ENCODE assay signal across 9 cellular contexts in the genomic region with DNA sequence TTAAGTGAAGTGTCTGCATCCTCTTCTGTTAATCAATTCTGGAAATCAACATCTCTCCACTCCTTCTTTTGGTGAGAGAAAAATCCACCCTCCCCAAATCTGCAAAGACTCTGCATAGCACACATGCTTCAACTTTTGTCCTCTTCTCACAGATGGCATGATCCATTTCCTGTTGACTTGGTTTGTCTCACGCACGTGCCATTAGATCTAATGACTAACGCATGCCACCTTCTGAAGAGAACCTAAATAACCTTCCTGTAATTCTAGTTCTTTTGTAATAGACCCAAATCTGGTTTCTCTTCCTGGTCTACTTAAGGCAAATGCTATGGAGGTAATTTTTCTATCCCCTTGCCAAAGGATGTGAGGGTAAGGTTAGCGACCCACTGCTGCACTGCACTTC. TPM values are rescaled to one million over a fixed set of nuclear protein-coding genes. Genes with fewer than 3 reads are reported as not detected.
DNase-seq lines count a peak whose midpoint lies in the region; ATAC-seq, FAIRE-seq and TF ChIP-seq lines count a peak whose summit lies in the region.
"Had no signal": no experiment of that assay in that cellular context is flagged by ENCODE, and none has a peak within 500 bp of the region (broad histone marks: within the 10 kb centered on the region; RNA-seq: fewer than 3 reads in every experiment).

No MANE protein-coding gene starts in this region.

- H3K36me3 ChIP-seq in breast epithelium, result no peaks in the 10 kb centered on the region
- H3K36me3 ChIP-seq: cardiac muscle cell had no signal

- H3K9me3 ChIP-seq in breast epithelium, result no peaks in the 10 kb centered on the region

- TF ChIP-seq CTCF in MCF 10A (IDR thresholded peaks at IDR 0.05; ENCODE audit: unreplicated experiment), result no peak
- no peak for TF ChIP-seq CTCF in breast epithelium (IDR thresholded peaks at IDR 0.05)

- no peak overlapping the region for H3K4me3 ChIP-seq in breast epithelium
- H3K4me3 ChIP-seq: cardiac muscle cell had no signal

- no peak for FAIRE-seq in H54 (lab: Jason Lieb, UNC)

- H3K4me3 Mint-ChIP-seq in MCF 10A (ENCODE audit: unreplicated experiment) (no peak overlapping the region), naive B cell (peak overlapping the region in 6 of 8 donors; percentile 2 to 78 (median 32))
- H3K4me3 Mint-ChIP-seq in activated T-cell treated with anti-CD3 and anti-CD28 coated beads, Interleukin-2, amount 50 U/mL, for 24 hours, result no peak overlapping the region

- POLR2A ChIA-PET in MCF 10A (lab: Yijun Ruan, JAX), result interaction anchor here (0.5 to 9.0 kb wide), 7 partner anchors 51 to 480 kb away, joined by 3 to 80 read pairs (median 3); a partner anchor contains a TSS

- H3K27ac ChIP-seq in breast epithelium, result no peak overlapping the region
- H3K27ac ChIP-seq in substantia nigra (ENCODE audit: low read depth, low read length, poor library complexity, severe bottlenecking), result no peak overlapping the region
- H3K27ac ChIP-seq: cardiac muscle cell had no signal

- ATAC-seq in HG03521 (IDR thresholded peaks at IDR 0.05; ENCODE audit: unreplicated experiment) (peak; percentile 56), naive B cell (ENCODE audit: low read depth in 2 of 2) (peak; percentile 97 to 98)

- BruUV-seq in MCF 10A (replicated peaks; lab: Mats Ljungman, UMichigan), result no TSS peak

- H3K36me3 Mint-ChIP-seq in MCF 10A (ENCODE audit: insufficient read depth, unreplicated experiment), result no peaks in the 10 kb centered on the region
- no peaks in the 10 kb centered on the region for H3K36me3 Mint-ChIP-seq in activated T-cell treated with anti-CD3 and anti-CD28 coated beads, Interleukin-2, amount 50 U/mL, for 24 hours (ENCODE audit: low read depth)
- no peaks in the 10 kb centered on the region for H3K36me3 Mint-ChIP-seq in naive B cell

- no peaks in the 10 kb centered on the region for H3K9me3 Mint-ChIP-seq in MCF 10A (ENCODE audit: unreplicated experiment)
- no peaks in the 10 kb centered on the region for H3K9me3 Mint-ChIP-seq in activated T-cell treated with anti-CD3 and anti-CD28 coated beads, Interleukin-2, amount 50 U/mL, for 24 hours
- H3K9me3 Mint-ChIP-seq in naive B cell, result no peaks in the 10 kb centered on the region

- H3K27me3 Mint-ChIP-seq in MCF 10A (ENCODE audit: insufficient read depth, unreplicated experiment) (no peaks in the 10 kb centered on the region), naive B cell (no peaks in the 10 kb centered on the region)
- no peaks in the 10 kb centered on the region for H3K27me3 Mint-ChIP-seq in activated T-cell treated with anti-CD3 and anti-CD28 coated beads, Interleukin-2, amount 50 U/mL, for 24 hours

- peak overlapping the region; percentile 49 for H3K27ac Mint-ChIP-seq in MCF 10A (ENCODE audit: low read depth, unreplicated experiment)
- H3K27ac Mint-ChIP-seq in activated T-cell treated with anti-CD3 and anti-CD28 coated beads, Interleukin-2, amount 50 U/mL, for 24 hours, result peak overlapping the region; percentile 89
- H3K27ac Mint-ChIP-seq in naive B cell, result peak overlapping the region; percentile 62 to 89 (median 77)

- no peaks in the 10 kb centered on the region for H3K4me1 ChIP-seq in breast epithelium

- DNase-seq in MCF 10A (ENCODE audit: unreplicated experiment) (peak; percentile 66), breast epithelium (ENCODE audit: low spot score in 2 of 2) (no peak), naive B cell (peak; percentile 68), H54 (ENCODE audit: insufficient read length, low spot score) (no peak), KG1 (lab: John Stamatoyannopoulos, UW) (no peak), substantia nigra (lab: John Stamatoyannopoulos, UW) (no peak)
- no peak for DNase-seq in activated T-cell treated with anti-CD3 and anti-CD28 coated beads, Interleukin-2, amount 50 U/mL, for 24 hours

- no peak for TF ChIP-seq POLR2A in breast epithelium (IDR thresholded peaks at IDR 0.05)
- no peak for TF ChIP-seq POLR2A in H54 (IDR thresholded peaks at IDR 0.05; ENCODE audit: low read depth, low read length)

- intact Hi-C loops in MCF 10A (cut with micrococcal nuclease) (loop anchor here (1.0 to 10.0 kb wide), 3 partner anchors 165 to 474 kb away; a partner anchor contains a TSS), breast epithelium (cut with DNase I; ENCODE audit: low total_unique reads) (no loop called here)

- H3K4me1 Mint-ChIP-seq in MCF 10A (ENCODE audit: insufficient read depth, unreplicated experiment), result peaks cover 13% of the 10 kb centered on the region
- H3K4me1 Mint-ChIP-seq in activated T-cell treated with anti-CD3 and anti-CD28 coated beads, Interleukin-2, amount 50 U/mL, for 24 hours (ENCODE audit: low read depth), result peaks cover 34% of the 10 kb centered on the region
- peaks cover 23 to 45% (median 37%) of the 10 kb centered on the region in 3 donors for H3K4me1 Mint-ChIP-seq in naive B cell

- no peaks in the 10 kb centered on the region for H3K27me3 ChIP-seq in breast epithelium
- H3K27me3 ChIP-seq: cardiac muscle cell had no signal

- CTCF ChIA-PET in MCF 10A (lab: Yijun Ruan, JAX), result interaction anchor here (0.6 to 1.4 kb wide), 5 partner anchors 47 to 473 kb away, joined by 3 to 7 read pairs (median 4); no protein-coding TSS in a partner anchor

RNA-seq across cellular contexts. Expression of a gene that starts 51.0 kb away (rescaled TPM):
- total RNA-seq in MCF 10A (2022) (21.3 and 27.6 TPM in 2 replicates), breast epithelium (100 to 1,000 TPM; 157 to 215 (median 168) TPM)
- polyA plus RNA-seq in naive B cell (ENCODE audit: low read depth in 6 of 6), result 10 to 100 TPM; 15.7 to 38.0 (median 28.4) TPM

RNA-seq across cellular contexts. Expression of a gene that starts 60.0 kb away (rescaled TPM):
- total RNA-seq in MCF 10A (2022) (not detected in 2 replicates), breast epithelium (not detected)
- polyA plus RNA-seq in naive B cell (ENCODE audit: low read depth in 6 of 6), result not detected
- polyA plus RNA-seq: cardiac muscle cell had no signal

Comparison
In these comparisons a context has a peak if more than half of its experiments do, and no peak if none do; other contexts are left out.
1. DNase-seq: peak in MCF 10A (single experiment) and naive B cell (single experiment); none in breast epithelium (0 of 2), activated T-cell treated with anti-CD3 and anti-CD28 coated beads, Interleukin-2, amount 50 U/mL, for 24 hours (single experiment), H54 (single experiment), KG1 (single experiment) and substantia nigra (0 of 49).
2. H3K4me3 Mint-ChIP-seq: peak in naive B cell (6 of 8); none in MCF 10A (single experiment) and activated T-cell treated with anti-CD3 and anti-CD28 coated beads, Interleukin-2, amount 50 U/mL, for 24 hours (single experiment).
3. Peak in every context shown above with its lines, with median percentiles within 50 percentile points of each other: H3K27ac Mint-ChIP-seq.